ENCODE assay signal across 22 cellular contexts in the genomic region with DNA sequence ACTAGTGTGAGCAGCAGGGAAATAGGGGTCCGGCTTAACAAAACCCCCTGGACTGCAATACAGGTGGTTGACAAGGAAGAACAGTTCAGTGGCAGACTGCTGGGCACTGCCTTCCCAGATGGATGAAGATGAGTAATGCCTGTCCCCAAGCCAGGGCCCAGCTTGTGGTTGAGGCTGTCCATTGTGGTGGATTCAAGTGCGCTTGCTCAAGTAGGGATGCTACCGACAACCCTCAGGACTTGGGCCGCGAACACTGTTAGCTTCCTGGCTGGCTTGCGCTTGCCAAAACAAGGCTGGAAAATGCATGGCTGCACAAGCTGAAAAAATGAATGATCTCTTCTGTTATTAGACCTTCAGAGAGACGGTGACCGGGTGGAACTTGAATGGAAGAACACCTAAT.
"Had no signal": no experiment of that assay in that cellular context is flagged by ENCODE, and none has a peak within 500 bp of the region (broad histone marks: within the 10 kb centered on the region; RNA-seq: fewer than 3 reads in every experiment).

No MANE protein-coding gene starts in this region.

- H3K36me3 ChIP-seq: adrenal gland, MG63, SJSA1 had no signal

- H3K27ac ChIP-seq: adrenal gland, SJSA1 had no signal

- H3K27me3 ChIP-seq: adrenal gland, SJSA1 had no signal

- DNase-seq: activated B cell treated with CpG ODN at 0.5 μM for 24 hours; activated CD4-positive, alpha-beta T cell treated with anti-CD3 and anti-CD28 coated beads for 4 hours; activated CD4-positive, alpha-beta T cell treated with anti-CD3 and anti-CD28 coated beads, Interleukin-2, amount 50 U/mL, for 4 hours; activated CD4-positive, CD25-positive, alpha-beta regulatory T cell treated with anti-CD3 and anti-CD28 coated beads, Interleukin-2, amount 50 U/mL, for 72 hours; activated CD8-positive, alpha-beta T cell treated with anti-CD3 and anti-CD28 coated beads, Interleukin-2, amount 10 ng/mL, durations not matched to agents 7 days and 5 days; activated gamma-delta T cell; activated naive CD4-positive, alpha-beta T cell treated with Interleukin-2 at 50 U/mL for 16 hours; activated naive CD8-positive, alpha-beta T cell treated with anti-CD3 and anti-CD28 coated beads, Interleukin-2, amount 10 ng/mL, durations not matched to agents 7 days and 5 days; activated T-cell treated with anti-CD3 and anti-CD28 coated beads, Interleukin-2, amount 50 U/mL, for 24 hours; adrenal gland; central memory CD4-positive, alpha-beta T cell; MG63; NCI-H1092; NCI-H1436 treated with DMSO at 0.1 percent for 48 hours; NCI-H1694 treated with DMSO at 0.1 percent for 48 hours; NCI-H2029; NCI-H345; NCI-H524 treated with DMSO at 0.1 percent for 48 hours; RPMI8226; SHP77 treated with DMSO at 0.1 percent for 48 hours; SK-N-SH had no signal

- H3K4me3 ChIP-seq: adrenal gland, MG63, SJSA1 had no signal

- H3K9me3 ChIP-seq: adrenal gland, MG63, SJSA1, SK-N-SH had no signal

- H3K4me1 ChIP-seq: adrenal gland, SJSA1 had no signal
